17 cellular contexts compared by ENCODE assay signal in genomic region chr9:109604036-109604600, GRCh38.
A peak's percentile ranks its signal among the peaks of the same experiment; 100 is the strongest.
DNase-seq lines count a peak whose midpoint lies in the region; TF ChIP-seq lines count a peak whose summit lies in the region.
"Had no signal": no experiment of that assay in that cellular context is flagged by ENCODE, and none has a peak within 500 bp of the region (broad histone marks: within the 10 kb centered on the region; RNA-seq: fewer than 3 reads in every experiment).

No MANE protein-coding gene starts in this region.

- H3K4me1 ChIP-seq in fibroblast of lung (ENCODE audit: control insufficient read depth, extremely low read depth, insufficient read depth, low read length), result no peaks in the 10 kb centered on the region
- H3K4me1 ChIP-seq: A549 had no signal

- H3K36me3 Mint-ChIP-seq in nephron (ENCODE audit: low read depth), result no peaks in the 10 kb centered on the region
- H3K36me3 Mint-ChIP-seq: IgD-negative memory B cell had no signal

- peaks cover 37% of the 10 kb centered on the region for H3K4me1 Mint-ChIP-seq in nephron
- H3K4me1 Mint-ChIP-seq: IgD-negative memory B cell had no signal

- H3K9me3 Mint-ChIP-seq in nephron, result peaks cover 2% of the 10 kb centered on the region
- H3K9me3 Mint-ChIP-seq: IgD-negative memory B cell had no signal

- H3K27me3 ChIP-seq in fibroblast of lung (ENCODE audit: control insufficient read depth, insufficient read depth, low read length), result no peaks in the 10 kb centered on the region

- no peak overlapping the region for H2AFZ ChIP-seq in fibroblast of lung (ENCODE audit: low read length)

- H3K4me3 Mint-ChIP-seq in nephron, result no peak overlapping the region
- H3K4me3 Mint-ChIP-seq: IgD-negative memory B cell had no signal

- no peak overlapping the region for H3K4me2 ChIP-seq in fibroblast of lung (ENCODE audit: extremely low read depth, insufficient read depth, low read length)
- H3K4me2 ChIP-seq: A549 had no signal

- TF ChIP-seq CTCF in astrocyte of the cerebellum (IDR thresholded peaks at IDR 0.05; ENCODE audit: low read depth, low read length, missing control alignments) (no peak), fibroblast of lung (conservative IDR thresholded peaks at IDR 0.05 in 1 of 2, IDR thresholded peaks at IDR 0.05 in 1 of 2; ENCODE audit: low read depth in 1 of 2, low read length in 2 of 2) (no peak), nephron (IDR thresholded peaks at IDR 0.05; ENCODE audit: unreplicated experiment in 3 of 3) (no peak)

- H3K36me3 ChIP-seq in fibroblast of lung (ENCODE audit: control insufficient read depth, insufficient read depth, low read length), result no peaks in the 10 kb centered on the region

- no peaks in the 10 kb centered on the region for H3K27me3 Mint-ChIP-seq in nephron (ENCODE audit: low read depth)

- peak overlapping the region in 2 of 3 experiments; percentile 47 to 60 for H3K27ac Mint-ChIP-seq in nephron
- H3K27ac Mint-ChIP-seq: IgD-negative memory B cell had no signal

- peak; percentile 40 to 68 for DNase-seq in NCI-H446 (lab: John Stamatoyannopoulos, UW)
- DNase-seq in astrocyte of the cerebellum (ENCODE audit: low read depth), result peak; percentile 32
- peak; percentile 58 to 82 for DNase-seq in fibroblast of lung (ENCODE audit: low read depth in 2 of 2)
- DNase-seq in NCI-H1417 (lab: John Stamatoyannopoulos, UW), result no peak
- DNase-seq in NCI-H510A (lab: John Stamatoyannopoulos, UW), result no peak
- DNase-seq in hippocampal formation (lab: John Stamatoyannopoulos, UW), result no peak
- DNase-seq: C1 segment of cervical spinal cord, DMS79 treated with DMSO at 0.1 percent for 48 hours, Kasumi-1, MM.1S, NCI-H1105, NCI-H1694 treated with DMSO at 0.1 percent for 48 hours, NCI-H2107, NCI-H774 had no signal

- no peaks in the 10 kb centered on the region for H3K9me3 ChIP-seq in fibroblast of lung (ENCODE audit: control insufficient read depth, insufficient read depth, low read depth, low read length)
- H3K9me3 ChIP-seq: A549 had no signal

- H3K79me2 ChIP-seq in fibroblast of lung (ENCODE audit: control insufficient read depth, insufficient read depth, low read length), result no peaks in the 10 kb centered on the region

- H3K9ac ChIP-seq in fibroblast of lung (ENCODE audit: insufficient read depth, low read length), result no peak overlapping the region

- no peak overlapping the region for H3K27ac ChIP-seq in fibroblast of lung (ENCODE audit: insufficient read depth, low read length)
- H3K27ac ChIP-seq: A549 had no signal

- H4K20me1 ChIP-seq in fibroblast of lung (ENCODE audit: control insufficient read depth, extremely low read depth, insufficient read depth, low read length), result no peaks in the 10 kb centered on the region

- H3K4me3 ChIP-seq in astrocyte of the cerebellum (ENCODE audit: low read depth, low read length), result no peak overlapping the region
- H3K4me3 ChIP-seq in fibroblast of lung (replicated peaks in 1 of 4; ENCODE audit: control extremely low read depth in 1 of 4, insufficient read depth in 1 of 4, low read depth in 3 of 4, low read length in 4 of 4), result no peak overlapping the region
- H3K4me3 ChIP-seq: A549 had no signal

- in situ Hi-C loops in astrocyte of the cerebellum (cut with HindIII; ENCODE audit: low sequenced_read_pairs), result no loop called here

Comparison
In these comparisons a context has a peak if more than half of its experiments do, and no peak if none do; other contexts are left out.
1. DNase-seq: peak in NCI-H446 (2 of 2), astrocyte of the cerebellum (single experiment) and fibroblast of lung (2 of 2); none in NCI-H1417 (0 of 3), NCI-H510A (single experiment) and hippocampal formation (0 of 2).